1 cellular context compared by ENCODE assay signal in the genomic region with DNA sequence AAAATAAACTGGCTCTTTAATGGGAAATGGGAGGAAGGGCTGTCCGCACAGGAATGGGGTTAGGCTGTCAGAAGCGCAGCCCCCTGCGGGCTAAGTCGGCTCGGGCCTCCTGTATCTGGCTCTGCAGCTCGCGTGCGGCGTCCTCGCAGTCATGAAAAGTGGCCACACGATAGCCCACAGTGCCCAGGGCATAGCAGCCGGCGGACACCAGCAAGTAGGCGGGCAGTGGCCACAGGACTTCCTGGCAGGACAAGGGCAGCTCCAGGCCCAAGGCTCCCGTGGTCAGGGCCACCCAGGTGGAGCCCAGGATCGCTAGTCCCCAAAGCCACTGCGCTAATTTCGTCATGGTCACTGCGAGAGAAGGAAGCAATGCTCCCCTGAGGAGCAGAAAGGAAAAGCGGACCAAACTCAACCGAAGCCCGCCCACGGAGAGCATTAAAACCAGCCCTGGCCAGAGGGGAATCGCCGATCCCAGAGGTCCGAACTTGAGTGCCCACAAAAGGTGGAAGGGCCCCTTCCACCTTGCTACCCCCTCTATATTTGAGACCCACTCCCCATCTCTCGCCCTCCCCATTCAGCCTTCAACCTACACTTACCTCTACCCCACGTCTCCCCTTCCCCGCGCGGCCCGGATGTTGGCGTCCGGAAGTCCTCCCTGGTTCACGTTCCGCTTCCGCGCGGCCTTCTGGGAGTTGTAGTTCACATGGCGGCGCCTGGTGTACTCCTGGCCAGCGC.
TF ChIP-seq lines count a peak whose summit lies in the region.

A gene with protein sequence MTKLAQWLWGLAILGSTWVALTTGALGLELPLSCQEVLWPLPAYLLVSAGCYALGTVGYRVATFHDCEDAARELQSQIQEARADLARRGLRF (minus strand): TSS at position 637 of the 735 bp plus-strand sequence. CDS start 291 bp downstream, at position 346.

TF ChIP-seq in HEK293, 187 proteins besides CTCF, POLR2A, EP300 and RAD21 (continued from another document and continues in another):
- TF ChIP-seq BCL11B (tag by site-specific recombination; IDR thresholded peaks at IDR 0.05; ENCODE audit: low read depth) (0 out of 2 replicates have a peak, but pooled peaks have one; percentile 49), ZNF335 (tag by site-specific recombination; conservative IDR thresholded peaks at IDR 0.05) (peak; percentile 96), ZNF76 (tag by site-specific recombination; IDR thresholded peaks at IDR 0.05; ENCODE audit: borderline replicate concordance, low read depth) (peak; percentile 97), KLF16 (tag by site-specific recombination; IDR thresholded peaks at IDR 0.05) (peak; percentile 71; the same call in 1 of the 2 replicates), ZNF324 (tag by site-specific recombination; IDR thresholded peaks at IDR 0.05) (peak; percentile 77; the same call in 1 of the 2 replicates), ZNF146 (tag by site-specific recombination; IDR thresholded peaks at IDR 0.05) (0 out of 2 replicates have a peak, but pooled peaks have one; percentile 2), ZNF138 (tag by site-specific recombination; IDR thresholded peaks at IDR 0.05; ENCODE audit: borderline replicate concordance) (no peak), ZNF600 (tag by site-specific recombination; IDR thresholded peaks at IDR 0.05) (peak; percentile 45; the same call in 1 of the 2 replicates), KLF8 (tag by site-specific recombination; IDR thresholded peaks at IDR 0.05) (peak; percentile 75), ZNF837 (tag by site-specific recombination; IDR thresholded peaks at IDR 0.05) (no peak), RBAK (tag by site-specific recombination; IDR thresholded peaks at IDR 0.05) (no peak), SP3 (tag by site-specific recombination; IDR thresholded peaks at IDR 0.05) (peak; percentile 76), ZNF155 (tag by site-specific recombination; IDR thresholded peaks at IDR 0.05) (no peak), ZNF394 (tag by site-specific recombination; IDR thresholded peaks at IDR 0.05; ENCODE audit: borderline replicate concordance) (peak; percentile 73), ZNF843 (tag by site-specific recombination; IDR thresholded peaks at IDR 0.05) (peak; percentile 46; the same call in 1 of the 2 replicates), KLF9 (tag by site-specific recombination; IDR thresholded peaks at IDR 0.05; ENCODE audit: low read depth) (0 out of 2 replicates have a peak, but pooled peaks have one; percentile 29), ZSCAN30 (tag by site-specific recombination; IDR thresholded peaks at IDR 0.05) (peak; percentile 53; the same call in 1 of the 2 replicates), ZBTB1 (tag by site-specific recombination; IDR thresholded peaks at IDR 0.05) (peak; percentile 81; the same call in 1 of the 2 replicates), KLF10 (tag by site-specific recombination; IDR thresholded peaks at IDR 0.05) (peak; percentile 23; the same call in 1 of the 2 replicates), ZNF274 (IDR thresholded peaks at IDR 0.05; ENCODE audit: low read length) (no peak), ZNF274 (tag by site-specific recombination; IDR thresholded peaks at IDR 0.05; ENCODE audit: borderline replicate concordance) (no peak), ZNF596 (tag by site-specific recombination; IDR thresholded peaks at IDR 0.05) (no peak), ZNF366 (tag by site-specific recombination; conservative IDR thresholded peaks at IDR 0.05) (peak; percentile 63; the same call in 1 of the 2 replicates), ZNF175 (tag by site-specific recombination; IDR thresholded peaks at IDR 0.05) (no peak), ZNF2 (tag by site-specific recombination; IDR thresholded peaks at IDR 0.05) (peak; percentile 76; the same call in 1 of the 2 replicates), ZNF211 (tag by site-specific recombination; IDR thresholded peaks at IDR 0.05; ENCODE audit: low read depth) (no peak), ZBTB20 (tag by site-specific recombination; IDR thresholded peaks at IDR 0.05) (peak; percentile 70; the same call in 1 of the 2 replicates), ZNF777 (tag by site-specific recombination; IDR thresholded peaks at IDR 0.05; ENCODE audit: borderline replicate concordance) (no peak), ZSCAN16 (tag by site-specific recombination; IDR thresholded peaks at IDR 0.05) (no peak), WT1 (tag by site-specific recombination; IDR thresholded peaks at IDR 0.05) (peak; percentile 60), TCF7L2 (IDR thresholded peaks at IDR 0.05; ENCODE audit: borderline replicate concordance, low read depth, low read length) (no peak), ZIC2 (tag by site-specific recombination; IDR thresholded peaks at IDR 0.05) (peak; percentile 67)
- TF ChIP-seq, protein P1, sequence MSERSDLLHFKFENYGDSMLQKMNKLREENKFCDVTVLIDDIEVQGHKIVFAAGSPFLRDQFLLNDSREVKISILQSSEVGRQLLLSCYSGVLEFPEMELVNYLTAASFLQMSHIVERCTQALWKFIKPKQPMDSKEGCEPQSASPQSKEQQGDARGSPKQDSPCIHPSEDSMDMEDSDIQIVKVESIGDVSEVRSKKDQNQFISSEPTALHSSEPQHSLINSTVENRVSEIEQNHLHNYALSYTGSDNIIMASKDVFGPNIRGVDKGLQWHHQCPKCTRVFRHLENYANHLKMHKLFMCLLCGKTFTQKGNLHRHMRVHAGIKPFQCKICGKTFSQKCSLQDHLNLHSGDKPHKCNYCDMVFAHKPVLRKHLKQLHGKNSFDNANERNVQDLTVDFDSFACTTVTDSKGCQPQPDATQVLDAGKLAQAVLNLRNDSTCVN (tag by site-specific recombination; optimal IDR thresholded peaks at IDR 0.05): peak; percentile 51
- TF ChIP-seq, protein P2, sequence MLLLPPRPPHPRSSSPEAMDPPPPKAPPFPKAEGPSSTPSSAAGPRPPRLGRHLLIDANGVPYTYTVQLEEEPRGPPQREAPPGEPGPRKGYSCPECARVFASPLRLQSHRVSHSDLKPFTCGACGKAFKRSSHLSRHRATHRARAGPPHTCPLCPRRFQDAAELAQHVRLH (tag by site-specific recombination; IDR thresholded peaks at IDR 0.05): peak; percentile 98
- TF ChIP-seq, protein P3, sequence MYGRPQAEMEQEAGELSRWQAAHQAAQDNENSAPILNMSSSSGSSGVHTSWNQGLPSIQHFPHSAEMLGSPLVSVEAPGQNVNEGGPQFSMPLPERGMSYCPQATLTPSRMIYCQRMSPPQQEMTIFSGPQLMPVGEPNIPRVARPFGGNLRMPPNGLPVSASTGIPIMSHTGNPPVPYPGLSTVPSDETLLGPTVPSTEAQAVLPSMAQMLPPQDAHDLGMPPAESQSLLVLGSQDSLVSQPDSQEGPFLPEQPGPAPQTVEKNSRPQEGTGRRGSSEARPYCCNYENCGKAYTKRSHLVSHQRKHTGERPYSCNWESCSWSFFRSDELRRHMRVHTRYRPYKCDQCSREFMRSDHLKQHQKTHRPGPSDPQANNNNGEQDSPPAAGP (tag by site-specific recombination; IDR thresholded peaks at IDR 0.05): 0 out of 2 replicates have a peak, but pooled peaks have one; percentile 82
- TF ChIP-seq, protein P4, sequence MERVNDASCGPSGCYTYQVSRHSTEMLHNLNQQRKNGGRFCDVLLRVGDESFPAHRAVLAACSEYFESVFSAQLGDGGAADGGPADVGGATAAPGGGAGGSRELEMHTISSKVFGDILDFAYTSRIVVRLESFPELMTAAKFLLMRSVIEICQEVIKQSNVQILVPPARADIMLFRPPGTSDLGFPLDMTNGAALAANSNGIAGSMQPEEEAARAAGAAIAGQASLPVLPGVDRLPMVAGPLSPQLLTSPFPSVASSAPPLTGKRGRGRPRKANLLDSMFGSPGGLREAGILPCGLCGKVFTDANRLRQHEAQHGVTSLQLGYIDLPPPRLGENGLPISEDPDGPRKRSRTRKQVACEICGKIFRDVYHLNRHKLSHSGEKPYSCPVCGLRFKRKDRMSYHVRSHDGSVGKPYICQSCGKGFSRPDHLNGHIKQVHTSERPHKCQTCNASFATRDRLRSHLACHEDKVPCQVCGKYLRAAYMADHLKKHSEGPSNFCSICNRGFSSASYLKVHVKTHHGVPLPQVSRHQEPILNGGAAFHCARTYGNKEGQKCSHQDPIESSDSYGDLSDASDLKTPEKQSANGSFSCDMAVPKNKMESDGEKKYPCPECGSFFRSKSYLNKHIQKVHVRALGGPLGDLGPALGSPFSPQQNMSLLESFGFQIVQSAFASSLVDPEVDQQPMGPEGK (tag by site-specific recombination; IDR thresholded peaks at IDR 0.05): peak; percentile 94
- TF ChIP-seq, protein P5, sequence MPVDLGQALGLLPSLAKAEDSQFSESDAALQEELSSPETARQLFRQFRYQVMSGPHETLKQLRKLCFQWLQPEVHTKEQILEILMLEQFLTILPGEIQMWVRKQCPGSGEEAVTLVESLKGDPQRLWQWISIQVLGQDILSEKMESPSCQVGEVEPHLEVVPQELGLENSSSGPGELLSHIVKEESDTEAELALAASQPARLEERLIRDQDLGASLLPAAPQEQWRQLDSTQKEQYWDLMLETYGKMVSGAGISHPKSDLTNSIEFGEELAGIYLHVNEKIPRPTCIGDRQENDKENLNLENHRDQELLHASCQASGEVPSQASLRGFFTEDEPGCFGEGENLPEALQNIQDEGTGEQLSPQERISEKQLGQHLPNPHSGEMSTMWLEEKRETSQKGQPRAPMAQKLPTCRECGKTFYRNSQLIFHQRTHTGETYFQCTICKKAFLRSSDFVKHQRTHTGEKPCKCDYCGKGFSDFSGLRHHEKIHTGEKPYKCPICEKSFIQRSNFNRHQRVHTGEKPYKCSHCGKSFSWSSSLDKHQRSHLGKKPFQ (tag by site-specific recombination; IDR thresholded peaks at IDR 0.05): no peak
- TF ChIP-seq, protein P6, sequence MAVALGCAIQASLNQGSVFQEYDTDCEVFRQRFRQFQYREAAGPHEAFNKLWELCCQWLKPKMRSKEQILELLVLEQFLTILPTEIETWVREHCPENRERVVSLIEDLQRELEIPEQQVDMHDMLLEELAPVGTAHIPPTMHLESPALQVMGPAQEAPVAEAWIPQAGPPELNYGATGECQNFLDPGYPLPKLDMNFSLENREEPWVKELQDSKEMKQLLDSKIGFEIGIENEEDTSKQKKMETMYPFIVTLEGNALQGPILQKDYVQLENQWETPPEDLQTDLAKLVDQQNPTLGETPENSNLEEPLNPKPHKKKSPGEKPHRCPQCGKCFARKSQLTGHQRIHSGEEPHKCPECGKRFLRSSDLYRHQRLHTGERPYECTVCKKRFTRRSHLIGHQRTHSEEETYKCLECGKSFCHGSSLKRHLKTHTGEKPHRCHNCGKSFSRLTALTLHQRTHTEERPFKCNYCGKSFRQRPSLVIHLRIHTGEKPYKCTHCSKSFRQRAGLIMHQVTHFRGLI (tag by site-specific recombination; IDR thresholded peaks at IDR 0.05): no peak
- TF ChIP-seq, protein P7, sequence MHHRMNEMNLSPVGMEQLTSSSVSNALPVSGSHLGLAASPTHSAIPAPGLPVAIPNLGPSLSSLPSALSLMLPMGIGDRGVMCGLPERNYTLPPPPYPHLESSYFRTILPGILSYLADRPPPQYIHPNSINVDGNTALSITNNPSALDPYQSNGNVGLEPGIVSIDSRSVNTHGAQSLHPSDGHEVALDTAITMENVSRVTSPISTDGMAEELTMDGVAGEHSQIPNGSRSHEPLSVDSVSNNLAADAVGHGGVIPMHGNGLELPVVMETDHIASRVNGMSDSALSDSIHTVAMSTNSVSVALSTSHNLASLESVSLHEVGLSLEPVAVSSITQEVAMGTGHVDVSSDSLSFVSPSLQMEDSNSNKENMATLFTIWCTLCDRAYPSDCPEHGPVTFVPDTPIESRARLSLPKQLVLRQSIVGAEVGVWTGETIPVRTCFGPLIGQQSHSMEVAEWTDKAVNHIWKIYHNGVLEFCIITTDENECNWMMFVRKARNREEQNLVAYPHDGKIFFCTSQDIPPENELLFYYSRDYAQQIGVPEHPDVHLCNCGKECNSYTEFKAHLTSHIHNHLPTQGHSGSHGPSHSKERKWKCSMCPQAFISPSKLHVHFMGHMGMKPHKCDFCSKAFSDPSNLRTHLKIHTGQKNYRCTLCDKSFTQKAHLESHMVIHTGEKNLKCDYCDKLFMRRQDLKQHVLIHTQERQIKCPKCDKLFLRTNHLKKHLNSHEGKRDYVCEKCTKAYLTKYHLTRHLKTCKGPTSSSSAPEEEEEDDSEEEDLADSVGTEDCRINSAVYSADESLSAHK (tag by site-specific recombination; IDR thresholded peaks at IDR 0.05): peak; percentile 28; the same call in 1 of the 2 replicates
- TF ChIP-seq, protein P8, sequence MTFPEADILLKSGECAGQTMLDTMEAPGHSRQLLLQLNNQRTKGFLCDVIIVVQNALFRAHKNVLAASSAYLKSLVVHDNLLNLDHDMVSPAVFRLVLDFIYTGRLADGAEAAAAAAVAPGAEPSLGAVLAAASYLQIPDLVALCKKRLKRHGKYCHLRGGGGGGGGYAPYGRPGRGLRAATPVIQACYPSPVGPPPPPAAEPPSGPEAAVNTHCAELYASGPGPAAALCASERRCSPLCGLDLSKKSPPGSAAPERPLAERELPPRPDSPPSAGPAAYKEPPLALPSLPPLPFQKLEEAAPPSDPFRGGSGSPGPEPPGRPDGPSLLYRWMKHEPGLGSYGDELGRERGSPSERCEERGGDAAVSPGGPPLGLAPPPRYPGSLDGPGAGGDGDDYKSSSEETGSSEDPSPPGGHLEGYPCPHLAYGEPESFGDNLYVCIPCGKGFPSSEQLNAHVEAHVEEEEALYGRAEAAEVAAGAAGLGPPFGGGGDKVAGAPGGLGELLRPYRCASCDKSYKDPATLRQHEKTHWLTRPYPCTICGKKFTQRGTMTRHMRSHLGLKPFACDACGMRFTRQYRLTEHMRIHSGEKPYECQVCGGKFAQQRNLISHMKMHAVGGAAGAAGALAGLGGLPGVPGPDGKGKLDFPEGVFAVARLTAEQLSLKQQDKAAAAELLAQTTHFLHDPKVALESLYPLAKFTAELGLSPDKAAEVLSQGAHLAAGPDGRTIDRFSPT (tag by site-specific recombination; IDR thresholded peaks at IDR 0.05): 0 out of 2 replicates have a peak, but pooled peaks have one; percentile 50
- TF ChIP-seq, protein P9, sequence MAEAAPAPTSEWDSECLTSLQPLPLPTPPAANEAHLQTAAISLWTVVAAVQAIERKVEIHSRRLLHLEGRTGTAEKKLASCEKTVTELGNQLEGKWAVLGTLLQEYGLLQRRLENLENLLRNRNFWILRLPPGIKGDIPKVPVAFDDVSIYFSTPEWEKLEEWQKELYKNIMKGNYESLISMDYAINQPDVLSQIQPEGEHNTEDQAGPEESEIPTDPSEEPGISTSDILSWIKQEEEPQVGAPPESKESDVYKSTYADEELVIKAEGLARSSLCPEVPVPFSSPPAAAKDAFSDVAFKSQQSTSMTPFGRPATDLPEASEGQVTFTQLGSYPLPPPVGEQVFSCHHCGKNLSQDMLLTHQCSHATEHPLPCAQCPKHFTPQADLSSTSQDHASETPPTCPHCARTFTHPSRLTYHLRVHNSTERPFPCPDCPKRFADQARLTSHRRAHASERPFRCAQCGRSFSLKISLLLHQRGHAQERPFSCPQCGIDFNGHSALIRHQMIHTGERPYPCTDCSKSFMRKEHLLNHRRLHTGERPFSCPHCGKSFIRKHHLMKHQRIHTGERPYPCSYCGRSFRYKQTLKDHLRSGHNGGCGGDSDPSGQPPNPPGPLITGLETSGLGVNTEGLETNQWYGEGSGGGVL (tag by site-specific recombination; IDR thresholded peaks at IDR 0.05): peak; percentile 86
- TF ChIP-seq, protein P10, sequence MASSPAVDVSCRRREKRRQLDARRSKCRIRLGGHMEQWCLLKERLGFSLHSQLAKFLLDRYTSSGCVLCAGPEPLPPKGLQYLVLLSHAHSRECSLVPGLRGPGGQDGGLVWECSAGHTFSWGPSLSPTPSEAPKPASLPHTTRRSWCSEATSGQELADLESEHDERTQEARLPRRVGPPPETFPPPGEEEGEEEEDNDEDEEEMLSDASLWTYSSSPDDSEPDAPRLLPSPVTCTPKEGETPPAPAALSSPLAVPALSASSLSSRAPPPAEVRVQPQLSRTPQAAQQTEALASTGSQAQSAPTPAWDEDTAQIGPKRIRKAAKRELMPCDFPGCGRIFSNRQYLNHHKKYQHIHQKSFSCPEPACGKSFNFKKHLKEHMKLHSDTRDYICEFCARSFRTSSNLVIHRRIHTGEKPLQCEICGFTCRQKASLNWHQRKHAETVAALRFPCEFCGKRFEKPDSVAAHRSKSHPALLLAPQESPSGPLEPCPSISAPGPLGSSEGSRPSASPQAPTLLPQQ (tag by site-specific recombination; IDR thresholded peaks at IDR 0.05): peak; percentile 88; the same call in 1 of the 2 replicates
